Comparison of ENCODE assay signal across 1 cellular context in genomic region chr2:61853848-61854434, GRCh38.
TF ChIP-seq lines count a peak whose summit lies in the region.

A gene with protein sequence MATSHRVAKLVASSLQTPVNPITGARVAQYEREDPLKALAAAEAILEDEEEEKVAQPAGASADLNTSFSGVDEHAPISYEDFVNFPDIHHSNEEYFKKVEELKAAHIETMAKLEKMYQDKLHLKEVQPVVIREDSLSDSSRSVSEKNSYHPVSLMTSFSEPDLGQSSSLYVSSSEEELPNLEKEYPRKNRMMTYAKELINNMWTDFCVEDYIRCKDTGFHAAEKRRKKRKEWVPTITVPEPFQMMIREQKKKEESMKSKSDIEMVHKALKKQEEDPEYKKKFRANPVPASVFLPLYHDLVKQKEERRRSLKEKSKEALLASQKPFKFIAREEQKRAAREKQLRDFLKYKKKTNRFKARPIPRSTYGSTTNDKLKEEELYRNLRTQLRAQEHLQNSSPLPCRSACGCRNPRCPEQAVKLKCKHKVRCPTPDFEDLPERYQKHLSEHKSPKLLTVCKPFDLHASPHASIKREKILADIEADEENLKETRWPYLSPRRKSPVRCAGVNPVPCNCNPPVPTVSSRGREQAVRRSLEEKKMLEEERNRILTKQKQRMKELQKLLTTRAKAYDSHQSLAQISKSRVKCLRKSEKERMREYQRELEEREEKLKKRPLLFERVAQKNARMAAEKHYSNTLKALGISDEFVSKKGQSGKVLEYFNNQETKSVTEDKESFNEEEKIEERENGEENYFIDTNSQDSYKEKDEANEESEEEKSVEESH (minus strand): TSS chr2:61854060. CDS start chr2:61854041, 19 bp downstream.

TF ChIP-seq in HepG2, 621 proteins besides CTCF, POLR2A, EP300 and RAD21 (continued from another document):
- no peak for TF ChIP-seq GRHL1 (CRISPR knock-in tag; conservative IDR thresholded peaks at IDR 0.05)
- TF ChIP-seq ZNF510 (CRISPR knock-in tag; IDR thresholded peaks at IDR 0.05; ENCODE audit: low read depth) = no peak
- no peak for TF ChIP-seq ZFP36L1 (CRISPR knock-in tag; IDR thresholded peaks at IDR 0.05)
- TF ChIP-seq KMT2B (CRISPR knock-in tag; IDR thresholded peaks at IDR 0.05) = peak; percentile 72
- peak; percentile 54; the same call in 1 of the 2 replicates for TF ChIP-seq ZNF205 (CRISPR knock-in tag; IDR thresholded peaks at IDR 0.05)
- TF ChIP-seq HES4 (CRISPR knock-in tag; IDR thresholded peaks at IDR 0.05; ENCODE audit: borderline replicate concordance) = peak; percentile 87
- no peak for TF ChIP-seq KLF11 (CRISPR knock-in tag; IDR thresholded peaks at IDR 0.05)
- peak; percentile 35; the same call in 1 of the 2 replicates for TF ChIP-seq EEA1 (CRISPR knock-in tag; IDR thresholded peaks at IDR 0.05; ENCODE audit: borderline replicate concordance)
- peak; percentile 60; the same call in 1 of the 2 replicates for TF ChIP-seq KDM3A (CRISPR knock-in tag; IDR thresholded peaks at IDR 0.05; ENCODE audit: low read depth)
- TF ChIP-seq TERF1 (CRISPR knock-in tag; IDR thresholded peaks at IDR 0.05) = no peak
- TF ChIP-seq HNF1A (IDR thresholded peaks at IDR 0.05; ENCODE audit: low read depth) = peak; percentile 34; the same call in 1 of the 2 replicates
- TF ChIP-seq HNF1A (CRISPR knock-in tag; IDR thresholded peaks at IDR 0.05; ENCODE audit: borderline replicate concordance) = no peak
- peak; percentile 89 for TF ChIP-seq REL (CRISPR knock-in tag; conservative IDR thresholded peaks at IDR 0.05)
- peak; percentile 81; the same call in 1 of the 2 replicates for TF ChIP-seq MAF1 (CRISPR knock-in tag; IDR thresholded peaks at IDR 0.05; ENCODE audit: borderline replicate concordance)
- TF ChIP-seq PAWR (CRISPR knock-in tag; IDR thresholded peaks at IDR 0.05; ENCODE audit: borderline replicate concordance) = no peak; the same call in 1 of the 2 replicates
- TF ChIP-seq SNRNP70 (IDR thresholded peaks at IDR 0.05; ENCODE audit: low read depth, low read length) = no peak
- TF ChIP-seq RAD51 (IDR thresholded peaks at IDR 0.05; ENCODE audit: borderline replicate concordance) = no peak
- TF ChIP-seq ZSCAN9 (CRISPR knock-in tag; IDR thresholded peaks at IDR 0.05; ENCODE audit: borderline replicate concordance) = 0 out of 2 replicates have a peak, but pooled peaks have one; percentile 18
- no peak for TF ChIP-seq ZBTB8A (CRISPR knock-in tag; IDR thresholded peaks at IDR 0.05; ENCODE audit: borderline replicate concordance, low read depth)
- peak; percentile 55; the same call in 1 of the 2 replicates for TF ChIP-seq ATF7-NPFF (CRISPR knock-in tag; IDR thresholded peaks at IDR 0.05; ENCODE audit: low read depth)
- peak; percentile 71; the same call in 1 of the 2 replicates for TF ChIP-seq E2F2 (CRISPR knock-in tag; IDR thresholded peaks at IDR 0.05; ENCODE audit: borderline replicate concordance)
- no peak for TF ChIP-seq NFE2L2 (IDR thresholded peaks at IDR 0.05; ENCODE audit: low read length)
- TF ChIP-seq ZSCAN21 (CRISPR knock-in tag; IDR thresholded peaks at IDR 0.05; ENCODE audit: borderline replicate concordance) = peak; percentile 61; the same call in 1 of the 2 replicates
- TF ChIP-seq, protein P1, sequence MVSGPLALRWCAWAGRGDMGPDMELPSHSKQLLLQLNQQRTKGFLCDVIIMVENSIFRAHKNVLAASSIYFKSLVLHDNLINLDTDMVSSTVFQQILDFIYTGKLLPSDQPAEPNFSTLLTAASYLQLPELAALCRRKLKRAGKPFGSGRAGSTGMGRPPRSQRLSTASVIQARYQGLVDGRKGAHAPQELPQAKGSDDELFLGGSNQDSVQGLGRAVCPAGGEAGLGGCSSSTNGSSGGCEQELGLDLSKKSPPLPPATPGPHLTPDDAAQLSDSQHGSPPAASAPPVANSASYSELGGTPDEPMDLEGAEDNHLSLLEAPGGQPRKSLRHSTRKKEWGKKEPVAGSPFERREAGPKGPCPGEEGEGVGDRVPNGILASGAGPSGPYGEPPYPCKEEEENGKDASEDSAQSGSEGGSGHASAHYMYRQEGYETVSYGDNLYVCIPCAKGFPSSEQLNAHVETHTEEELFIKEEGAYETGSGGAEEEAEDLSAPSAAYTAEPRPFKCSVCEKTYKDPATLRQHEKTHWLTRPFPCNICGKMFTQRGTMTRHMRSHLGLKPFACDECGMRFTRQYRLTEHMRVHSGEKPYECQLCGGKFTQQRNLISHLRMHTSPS (CRISPR knock-in tag; IDR thresholded peaks at IDR 0.05; ENCODE audit: low read depth) = peak; percentile 56; the same call in 1 of the 2 replicates
- peak; percentile 77; the same call in 1 of the 2 replicates for TF ChIP-seq ZNF329 (CRISPR knock-in tag; IDR thresholded peaks at IDR 0.05; ENCODE audit: low read depth)
- TF ChIP-seq, protein P2, sequence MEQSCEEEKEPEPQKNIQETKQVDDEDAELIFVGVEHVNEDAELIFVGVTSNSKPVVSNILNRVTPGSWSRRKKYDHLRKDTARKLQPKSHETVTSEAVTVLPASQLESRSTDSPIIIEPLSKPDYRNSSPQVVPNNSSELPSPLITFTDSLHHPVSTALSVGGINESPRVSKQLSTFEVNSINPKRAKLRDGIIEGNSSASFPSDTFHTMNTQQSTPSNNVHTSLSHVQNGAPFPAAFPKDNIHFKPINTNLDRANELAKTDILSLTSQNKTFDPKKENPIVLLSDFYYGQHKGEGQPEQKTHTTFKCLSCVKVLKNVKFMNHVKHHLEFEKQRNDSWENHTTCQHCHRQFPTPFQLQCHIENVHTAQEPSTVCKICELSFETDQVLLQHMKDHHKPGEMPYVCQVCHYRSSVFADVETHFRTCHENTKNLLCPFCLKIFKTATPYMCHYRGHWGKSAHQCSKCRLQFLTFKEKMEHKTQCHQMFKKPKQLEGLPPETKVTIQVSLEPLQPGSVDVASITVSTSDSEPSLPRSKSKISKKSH (CRISPR knock-in tag; IDR thresholded peaks at IDR 0.05; ENCODE audit: borderline replicate concordance) = peak; percentile 82
- TF ChIP-seq ZMAT3 (CRISPR knock-in tag; conservative IDR thresholded peaks at IDR 0.05) = no peak; the same call in 1 of the 2 replicates
- peak; percentile 79; the same call in 1 of the 2 replicates for TF ChIP-seq SP5 (CRISPR knock-in tag; IDR thresholded peaks at IDR 0.05; ENCODE audit: borderline replicate concordance, low read depth)
- peak; percentile 67; the same call in 1 of the 2 replicates for TF ChIP-seq ZNF264 (CRISPR knock-in tag; IDR thresholded peaks at IDR 0.05)
- TF ChIP-seq SNAPC5 (CRISPR knock-in tag; IDR thresholded peaks at IDR 0.05; ENCODE audit: borderline replicate concordance) = peak; percentile 71
- TF ChIP-seq NR2C2 (CRISPR knock-in tag; IDR thresholded peaks at IDR 0.05; ENCODE audit: borderline replicate concordance) = 0 out of 2 replicates have a peak, but pooled peaks have one; percentile 36
- no peak for TF ChIP-seq HNRNPUL1 (IDR thresholded peaks at IDR 0.05; ENCODE audit: low read depth, low read length)
- no peak for TF ChIP-seq MAFG (CRISPR knock-in tag; IDR thresholded peaks at IDR 0.05)
- TF ChIP-seq MXD4 (CRISPR knock-in tag; IDR thresholded peaks at IDR 0.05) = no peak; the same call in 1 of the 2 replicates
- no peak for TF ChIP-seq SYNCRIP (IDR thresholded peaks at IDR 0.05; ENCODE audit: insufficient read depth, low read depth, low read length)
- peak; percentile 45; the same call in 1 of the 2 replicates for TF ChIP-seq RFX5 (IDR thresholded peaks at IDR 0.05; ENCODE audit: low read depth, low read length)
